ENCODE assay signal across 1 cellular context in genomic region chr6:69958978-69959377, GRCh38.
TF ChIP-seq lines count a peak whose summit lies in the region.

No MANE protein-coding gene starts in this region.

TF ChIP-seq in SK-N-SH, 30 proteins besides CTCF, POLR2A, EP300 and RAD21 (continued from another document):
- TF ChIP-seq TCF12 (IDR thresholded peaks at IDR 0.05), result peak; percentile 88
TF ChIP-seq in SK-N-SH: peak in this region for 6.
